Comparison of ENCODE assay signal across 1 cellular context in genomic region chr12:6779667-6780459, GRCh38.
TF ChIP-seq lines count a peak whose summit lies in the region.

No MANE protein-coding gene starts in this region.

TF ChIP-seq in K562, 482 proteins besides CTCF, POLR2A, EP300 and RAD21:
- TF ChIP-seq CBFA2T3 (IDR thresholded peaks at IDR 0.05) (no peak), E2F1 (CRISPR knock-in tag; IDR thresholded peaks at IDR 0.05) (no peak), ZNF354B (CRISPR knock-in tag; IDR thresholded peaks at IDR 0.05) (no peak), RAD51 (IDR thresholded peaks at IDR 0.05; ENCODE audit: borderline replicate concordance, low read depth) (no peak)
